Comparison of ENCODE assay signal across 14 cellular contexts in the genomic region with DNA sequence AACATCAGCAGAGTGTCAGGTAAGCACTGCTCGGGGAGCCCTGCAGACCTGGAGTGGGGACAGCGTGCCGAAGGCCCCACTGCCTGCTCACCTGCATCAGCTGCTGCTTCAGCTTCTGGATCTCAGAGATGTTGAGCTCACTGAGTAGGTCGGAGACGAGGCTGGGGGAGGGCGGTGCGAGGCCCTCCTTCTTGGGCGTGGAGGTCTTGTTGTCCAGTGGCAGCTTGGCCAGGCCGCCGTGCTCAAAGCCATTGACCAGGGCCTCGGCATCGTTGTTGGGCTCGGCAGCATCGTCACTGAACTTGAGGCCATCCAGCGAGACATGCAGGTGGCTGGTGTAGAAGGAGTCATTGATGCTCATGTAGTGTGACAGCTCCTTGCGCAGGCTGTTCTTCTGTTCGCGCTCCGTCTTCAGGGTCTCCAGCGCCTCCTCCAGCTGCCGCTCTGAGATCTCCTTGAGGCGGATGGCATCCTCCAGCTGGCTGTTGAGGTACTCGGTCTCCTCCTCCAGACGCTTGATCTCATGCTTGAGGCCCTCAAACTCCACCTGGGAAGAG.
"Had no signal": no experiment of that assay in that cellular context is flagged by ENCODE, and none has a peak within 500 bp of the region (broad histone marks: within the 10 kb centered on the region; RNA-seq: fewer than 3 reads in every experiment).

No MANE protein-coding gene starts in this region.

- H3K27me3 ChIP-seq: ascending aorta, heart left ventricle, suprapubic skin, upper lobe of right lung had no signal

- ATAC-seq: activated CD4-positive, CD25-positive, alpha-beta regulatory T cell treated with anti-CD3 and anti-CD28 coated beads, Interleukin-2, amount 50 U/mL, for 24 hours; activated CD8-positive, alpha-beta memory T cell treated with anti-CD3 and anti-CD28 coated beads, Interleukin-2, amount 10 ng/mL, durations not matched to agents 7 days and 5 days; activated T-cell treated with anti-CD3 and anti-CD28 coated beads, Interleukin-2, amount 50 U/mL, for 4 hours; heart left ventricle; left lobe of liver; right cardiac atrium; upper lobe of right lung had no signal

- H3K9me3 ChIP-seq: ascending aorta, heart left ventricle, suprapubic skin, upper lobe of right lung had no signal

- H3K27ac ChIP-seq: ascending aorta, heart left ventricle, suprapubic skin, upper lobe of right lung had no signal

- H3K4me1 ChIP-seq: ascending aorta had no signal

- DNase-seq: activated CD8-positive, alpha-beta memory T cell treated with anti-CD3 and anti-CD28 coated beads, Interleukin-2, amount 10 ng/mL, durations not matched to agents 7 days and 5 days; activated gamma-delta T cell treated with Interleukin-2 at 50 U/mL for 16 hours; activated naive CD8-positive, alpha-beta T cell treated with anti-CD3 and anti-CD28 coated beads, Interleukin-2, amount 10 ng/mL, durations not matched to agents 7 days and 5 days; activated T-cell treated with anti-CD3 and anti-CD28 coated beads, Interleukin-2, amount 50 U/mL, for 4 hours; foreskin melanocyte; heart left ventricle; islet precursor cell; right cardiac atrium; stimulated activated naive CD4-positive, alpha-beta T cell treated with Interleukin-2 at 50 U/mL for 16 hours; upper lobe of right lung had no signal

- H3K4me3 ChIP-seq: ascending aorta, heart left ventricle, suprapubic skin, upper lobe of right lung had no signal
